ENCODE assay signal across 8 cellular contexts in the genomic region with DNA sequence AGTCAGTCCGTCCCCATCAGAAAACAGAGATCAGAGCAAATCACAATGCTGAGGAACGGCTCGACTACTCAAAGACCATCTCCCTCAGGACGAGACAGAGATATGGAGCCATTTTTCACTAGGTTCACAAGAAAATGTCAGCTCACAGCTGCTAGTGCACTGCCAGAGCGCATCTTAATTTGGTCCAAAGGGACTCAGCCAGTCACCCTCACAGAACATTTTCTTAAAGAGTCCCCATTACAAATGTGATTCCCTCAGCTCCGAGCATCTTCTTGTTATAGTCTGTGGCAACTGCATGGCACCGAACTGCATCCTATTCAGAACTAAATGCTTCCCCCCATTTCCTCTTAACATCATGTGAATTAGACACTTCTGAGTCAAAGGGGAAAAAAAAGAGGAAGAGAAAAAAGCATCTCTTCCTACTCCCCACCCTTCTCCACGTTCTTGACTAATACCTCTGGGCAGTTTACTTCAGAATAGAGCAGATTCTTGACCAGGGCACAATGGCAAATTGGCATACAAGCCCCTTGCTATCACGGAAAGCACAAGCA.
DNase-seq lines count a peak whose midpoint lies in the region; ATAC-seq and TF ChIP-seq lines count a peak whose summit lies in the region.

No MANE protein-coding gene starts in this region.

- ATAC-seq in GM18505 (IDR thresholded peaks at IDR 0.05; ENCODE audit: unreplicated experiment) (peak; percentile 93), HG02571 (IDR thresholded peaks at IDR 0.05; ENCODE audit: unreplicated experiment) (peak; percentile 75)
- peak; percentile 96 to 97 for ATAC-seq in stimulated activated naive B cell treated with anti-CD40 and anti-IgM and Interleukin-4, amounts not matched to agents 10 μg/mL and 1 μg/mL and 100 μg/mL, for 72 hours (replicated peaks)

- H3K4me3 Mint-ChIP-seq in stimulated activated naive B cell treated with anti-CD40 and anti-IgM and Interleukin-4, amounts not matched to agents 10 μg/mL and 1 μg/mL and 100 μg/mL, for 72 hours, result no peak overlapping the region

- H3K36me3 Mint-ChIP-seq in stimulated activated naive B cell treated with anti-CD40 and anti-IgM and Interleukin-4, amounts not matched to agents 10 μg/mL and 1 μg/mL and 100 μg/mL, for 72 hours, result no peaks in the 10 kb centered on the region

- DNase-seq in NCI-H2227 (lab: John Stamatoyannopoulos, UW; ENCODE audit: unreplicated experiment), result peak; percentile 41
- DNase-seq in germinal center (ENCODE audit: low spot score), result peak; percentile 2
- DNase-seq in stimulated activated naive B cell treated with anti-CD40 and anti-IgM and Interleukin-4, amounts not matched to agents 10 μg/mL and 1 μg/mL and 100 μg/mL, for 72 hours, result no peak
- no peak for DNase-seq in COR-L47 (lab: John Stamatoyannopoulos, UW)
- no peak for DNase-seq in T-helper 1 cell
- no peak for DNase-seq in NCI-H2107 treated with DMSO at 0.1 percent for 48 hours (lab: John Stamatoyannopoulos, UW; ENCODE audit: unreplicated experiment)

- H3K27ac Mint-ChIP-seq in stimulated activated naive B cell treated with anti-CD40 and anti-IgM and Interleukin-4, amounts not matched to agents 10 μg/mL and 1 μg/mL and 100 μg/mL, for 72 hours, result no peak overlapping the region

- H3K9me3 Mint-ChIP-seq in stimulated activated naive B cell treated with anti-CD40 and anti-IgM and Interleukin-4, amounts not matched to agents 10 μg/mL and 1 μg/mL and 100 μg/mL, for 72 hours, result no peaks in the 10 kb centered on the region

- peaks cover 0 to 3% of the 10 kb centered on the region in 2 donors for H3K4me1 Mint-ChIP-seq in stimulated activated naive B cell treated with anti-CD40 and anti-IgM and Interleukin-4, amounts not matched to agents 10 μg/mL and 1 μg/mL and 100 μg/mL, for 72 hours

- H3K27me3 Mint-ChIP-seq in stimulated activated naive B cell treated with anti-CD40 and anti-IgM and Interleukin-4, amounts not matched to agents 10 μg/mL and 1 μg/mL and 100 μg/mL, for 72 hours, result peaks cover 10 to 13% of the 10 kb centered on the region in 2 donors

- TF ChIP-seq POLR2A in GM18505 (IDR thresholded peaks at IDR 0.05; ENCODE audit: borderline replicate concordance, extremely low read depth, insufficient read depth, insufficient read length), result no peak

Comparison
In these comparisons a context has a peak if more than half of its experiments do, and no peak if none do; other contexts are left out.
1. DNase-seq: peak in NCI-H2227 (single experiment) and germinal center (single experiment); none in stimulated activated naive B cell treated with anti-CD40 and anti-IgM and Interleukin-4, amounts not matched to agents 10 μg/mL and 1 μg/mL and 100 μg/mL, for 72 hours (single experiment), COR-L47 (single experiment), T-helper 1 cell (0 of 5) and NCI-H2107 treated with DMSO at 0.1 percent for 48 hours (single experiment).
2. Peak in every context shown above with its lines, with median percentiles within 50 percentile points of each other: ATAC-seq.